Comparison of ENCODE assay signal across 8 cellular contexts in the genomic region with DNA sequence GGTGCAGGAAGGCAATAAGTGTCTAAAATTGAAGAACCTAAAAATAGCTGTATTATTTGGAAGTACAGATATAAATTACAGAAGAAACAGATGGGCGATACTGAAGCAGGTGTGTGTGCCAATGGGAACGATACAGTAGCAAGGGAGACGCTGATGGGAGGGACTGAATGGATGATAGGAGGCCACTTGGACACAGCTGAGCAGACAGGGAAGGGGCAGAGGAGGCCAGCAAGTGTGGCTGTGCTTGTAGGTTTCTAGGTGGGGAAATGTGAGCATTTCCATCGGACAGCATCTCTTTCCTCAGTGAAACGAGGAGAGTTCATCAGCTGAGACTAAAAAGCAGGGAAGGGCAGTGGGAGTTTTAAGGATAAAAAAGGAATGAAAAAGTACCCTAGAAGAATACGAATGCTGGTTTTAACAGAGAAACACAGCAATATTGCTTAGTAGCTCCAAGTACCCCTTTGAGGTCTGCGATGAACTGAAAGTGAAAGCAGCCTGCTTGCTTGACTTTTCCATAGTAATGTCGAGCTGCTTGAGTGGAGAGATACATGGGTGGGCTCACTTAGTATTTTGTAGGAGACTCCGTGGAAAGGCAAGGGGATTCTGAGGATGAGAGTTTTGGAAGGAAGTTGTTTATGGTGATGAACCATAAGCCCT.
A peak's percentile ranks its signal among the peaks of the same experiment; 100 is the strongest.
DNase-seq lines count a peak whose midpoint lies in the region; ATAC-seq and TF ChIP-seq lines count a peak whose summit lies in the region.

No MANE protein-coding gene starts in this region.

- H3K4me1 ChIP-seq in mucosa of rectum (ENCODE audit: control insufficient read depth in 2 of 2, insufficient read depth in 2 of 2, low read length in 2 of 2): no peaks in the 10 kb centered on the region

- no peak overlapping the region for H3K4me3 Mint-ChIP-seq in activated CD8-positive, alpha-beta T cell treated with anti-CD3 and anti-CD28 coated beads for 36 hours

- no peaks in the 10 kb centered on the region for H3K9me3 ChIP-seq in mucosa of rectum (ENCODE audit: control insufficient read depth in 2 of 2, low read length in 2 of 2)

- no peak for DNase-seq in AG09309 (ENCODE audit: low read depth)
- DNase-seq in NAMALWA (ENCODE audit: low spot score): peak; percentile 17
- peak; percentile 51 for DNase-seq in activated CD8-positive, alpha-beta T cell treated with anti-CD3 and anti-CD28 coated beads for 36 hours
- no peak for DNase-seq in inferior parietal cortex (ENCODE audit: extremely low spot score)
- DNase-seq in COLO829 (ENCODE audit: low spot score): no peak
- DNase-seq in foreskin melanocyte: no peak

- peak overlapping the region; percentile 20 for H3K4me3 ChIP-seq in AG09309 (ENCODE audit: control insufficient read depth, low read depth, low read length)
- peak overlapping the region; percentile 45 to 61 for H3K4me3 ChIP-seq in mucosa of rectum (ENCODE audit: low read length in 2 of 2)

- no peaks in the 10 kb centered on the region for H3K27me3 ChIP-seq in mucosa of rectum (ENCODE audit: control insufficient read depth in 2 of 2, insufficient read depth in 2 of 2, low read length in 2 of 2)

- peak; percentile 57 for ATAC-seq in GM18517 (IDR thresholded peaks at IDR 0.05; ENCODE audit: unreplicated experiment)
- ATAC-seq in activated CD8-positive, alpha-beta T cell treated with anti-CD3 and anti-CD28 coated beads for 36 hours: peak; percentile 86

- H3K27ac ChIP-seq in mucosa of rectum (ENCODE audit: low read depth in 2 of 2, low read length in 2 of 2): no peak overlapping the region

- TF ChIP-seq CTCF in AG09309 (IDR thresholded peaks at IDR 0.05; ENCODE audit: control insufficient read depth, insufficient read depth, low read depth, low read length, missing control alignments): no peak
- TF ChIP-seq CTCF in activated CD8-positive, alpha-beta T cell treated with anti-CD3 and anti-CD28 coated beads for 36 hours (IDR thresholded peaks at IDR 0.05): no peak

- H3K4me1 Mint-ChIP-seq in activated CD8-positive, alpha-beta T cell treated with anti-CD3 and anti-CD28 coated beads for 36 hours (ENCODE audit: low read depth): peaks cover 5% of the 10 kb centered on the region

- no peak overlapping the region for H3K27ac Mint-ChIP-seq in activated CD8-positive, alpha-beta T cell treated with anti-CD3 and anti-CD28 coated beads for 36 hours

- POLR2A ChIA-PET in activated CD8-positive, alpha-beta T cell treated with anti-CD3 and anti-CD28 coated beads for 36 hours (lab: Charles Lee): interaction anchor here (1.0 to 4.5 kb wide), 5 partner anchors 12 to 28 kb away, joined by 3 to 27 read pairs (median 3); no protein-coding TSS in a partner anchor

- no peaks in the 10 kb centered on the region for H3K36me3 Mint-ChIP-seq in activated CD8-positive, alpha-beta T cell treated with anti-CD3 and anti-CD28 coated beads for 36 hours (ENCODE audit: low read depth)

- CTCF ChIA-PET in activated CD8-positive, alpha-beta T cell treated with anti-CD3 and anti-CD28 coated beads for 36 hours (lab: Charles Lee): interaction anchor here (0.9 to 4.2 kb wide), 7 partner anchors 9 to 561 kb away, joined by 3 to 15 read pairs (median 4); no protein-coding TSS in a partner anchor

- no peaks in the 10 kb centered on the region for H3K27me3 Mint-ChIP-seq in activated CD8-positive, alpha-beta T cell treated with anti-CD3 and anti-CD28 coated beads for 36 hours

- H3K9me3 Mint-ChIP-seq in activated CD8-positive, alpha-beta T cell treated with anti-CD3 and anti-CD28 coated beads for 36 hours: no peaks in the 10 kb centered on the region

- intact Hi-C loops in activated CD8-positive, alpha-beta T cell treated with anti-CD3 and anti-CD28 coated beads for 36 hours (cut with micrococcal nuclease): loop anchor here (10.0 kb wide), 1 partner anchor 322 kb away; a partner anchor contains a TSS

- no peaks in the 10 kb centered on the region for H3K36me3 ChIP-seq in mucosa of rectum (ENCODE audit: control insufficient read depth in 2 of 2, insufficient read depth in 2 of 2, low read length in 2 of 2)

- H3K9ac ChIP-seq in mucosa of rectum (ENCODE audit: low read depth in 1 of 2, low read length in 2 of 2): peak overlapping the region in 1 of 2 donors; percentile 37

Comparison
In these comparisons a context has a peak if more than half of its experiments do, and no peak if none do; other contexts are left out.
1. DNase-seq: peak in NAMALWA (single experiment) and activated CD8-positive, alpha-beta T cell treated with anti-CD3 and anti-CD28 coated beads for 36 hours (single experiment); none in AG09309 (single experiment), inferior parietal cortex (single experiment), COLO829 (single experiment) and foreskin melanocyte (single experiment).